In the genomic region with DNA sequence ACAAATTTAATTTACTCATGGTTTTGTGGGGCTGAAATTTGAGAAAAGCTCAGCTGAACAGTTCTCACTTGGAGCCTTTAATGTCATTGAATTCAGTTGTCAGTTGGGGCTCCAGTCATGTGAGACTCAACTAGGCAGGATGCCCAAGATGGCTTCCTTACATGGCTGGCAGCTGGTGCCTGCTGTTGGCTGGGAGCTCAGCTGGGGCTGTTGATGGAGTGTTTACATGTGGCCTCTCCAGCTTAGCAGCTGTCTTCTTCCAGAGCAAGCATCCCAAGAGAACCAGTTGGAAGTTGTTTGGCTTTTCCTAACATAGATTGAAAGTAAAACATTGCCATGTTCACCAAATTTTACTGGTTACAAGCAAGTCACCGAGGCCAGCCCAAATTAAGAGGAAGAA, we compare ENCODE assay signal across 19 cellular contexts.
DNase-seq lines count a peak whose midpoint lies in the region; ATAC-seq and TF ChIP-seq lines count a peak whose summit lies in the region.
"Had no signal": no experiment of that assay in that cellular context is flagged by ENCODE, and none has a peak within 500 bp of the region (broad histone marks: within the 10 kb centered on the region; RNA-seq: fewer than 3 reads in every experiment).

No MANE protein-coding gene starts in this region.

- TF ChIP-seq CTCF in right atrium auricular region (IDR thresholded peaks at IDR 0.05) (no peak), heart right ventricle (IDR thresholded peaks at IDR 0.05) (no peak), GM13977 (IDR thresholded peaks at IDR 0.05; ENCODE audit: extremely low read depth, insufficient read depth, missing control alignments) (no peak)

- H3K4me3 ChIP-seq in right atrium auricular region: no peak overlapping the region
- no peak overlapping the region for H3K4me3 ChIP-seq in heart right ventricle
- H3K4me3 ChIP-seq: body of pancreas, Peyer's patch, suprapubic skin had no signal

- H3K4me1 ChIP-seq in right atrium auricular region (no peaks in the 10 kb centered on the region), heart right ventricle (no peaks in the 10 kb centered on the region)
- H3K4me1 ChIP-seq: body of pancreas, Peyer's patch, suprapubic skin had no signal

- intact Hi-C loops in Right ventricle myocardium inferior (cut with DNase I) (loop anchor here (1.0 kb wide), 1 partner anchor 122 kb away; no protein-coding TSS in a partner anchor), heart right ventricle (cut with DNase I) (loop anchor here in 2 of 10 donors (1.0 to 5.0 kb wide), 2 partner anchors 39 to 122 kb away; no protein-coding TSS in a partner anchor)

- DNase-seq in Right ventricle myocardium inferior (ENCODE audit: missing footprints): peak; percentile 71
- DNase-seq in right atrium auricular region (ENCODE audit: low spot score): no peak
- peak; percentile 87 to 94 for DNase-seq in NCI-H524 (lab: John Stamatoyannopoulos, UW)
- peak; percentile 39 to 55 for DNase-seq in heart right ventricle
- DNase-seq in 8988T: no peak
- no peak for DNase-seq in GM13977 (ENCODE audit: low spot score)
- no peak for DNase-seq in NCI-H526 (lab: John Stamatoyannopoulos, UW)
- DNase-seq: ACHN; activated B cell treated with CpG ODN at 0.5 μM for 24 hours; activated naive CD4-positive, alpha-beta T cell treated with Interleukin-2 at 50 U/mL for 16 hours; body of pancreas; Karpas-422; NCI-H226; Peyer's patch; T-cell had no signal

- no peaks in the 10 kb centered on the region for H3K27me3 ChIP-seq in right atrium auricular region
- H3K27me3 ChIP-seq in heart right ventricle: peaks cover 0 to 32% (median 9%) of the 10 kb centered on the region in 7 donors
- H3K27me3 ChIP-seq: body of pancreas, Peyer's patch had no signal

- ATAC-seq in Right ventricle myocardium inferior (peak; percentile 91), heart right ventricle (peak; percentile 59 to 98 (median 81)), HG02938 (IDR thresholded peaks at IDR 0.05; ENCODE audit: unreplicated experiment) (no peak)
- ATAC-seq: body of pancreas; esophagus mucosa; natural killer cell treated with Interleukin-12 subunit alpha and Interleukin-12 subunit beta and Interleukin-15 and Interleukin-18, amount 100 ng/mL, for 72 hours; T-cell had no signal

- no peaks in the 10 kb centered on the region for H3K9me3 ChIP-seq in right atrium auricular region
- no peaks in the 10 kb centered on the region for H3K9me3 ChIP-seq in heart right ventricle
- H3K9me3 ChIP-seq: body of pancreas, Peyer's patch, suprapubic skin had no signal

- no peak overlapping the region for H3K27ac ChIP-seq in right atrium auricular region
- H3K27ac ChIP-seq in heart right ventricle: no peak overlapping the region
- H3K27ac ChIP-seq: body of pancreas, Peyer's patch, suprapubic skin had no signal

- H3K36me3 ChIP-seq in right atrium auricular region (no peaks in the 10 kb centered on the region), heart right ventricle (no peaks in the 10 kb centered on the region)
- H3K36me3 ChIP-seq: Peyer's patch, suprapubic skin had no signal

- WGBS in heart right ventricle, 2 donors: 77 to 79% methylated on average over 1 of the region's 1 CpG

- in situ Hi-C loops in GM13977 (cut with MboI; ENCODE audit: low pct_unique_long_range_greater_than_20kb, low sequenced_read_pairs, unreplicated experiment): no loop called here

Comparison
In these comparisons a context has a peak if more than half of its experiments do, and no peak if none do; other contexts are left out.
1. DNase-seq: peak in Right ventricle myocardium inferior (single experiment), NCI-H524 (2 of 2) and heart right ventricle (2 of 2); none in right atrium auricular region (single experiment), 8988T (single experiment), GM13977 (single experiment) and NCI-H526 (0 of 2).